1 cellular context compared by ENCODE assay signal in the genomic region with DNA sequence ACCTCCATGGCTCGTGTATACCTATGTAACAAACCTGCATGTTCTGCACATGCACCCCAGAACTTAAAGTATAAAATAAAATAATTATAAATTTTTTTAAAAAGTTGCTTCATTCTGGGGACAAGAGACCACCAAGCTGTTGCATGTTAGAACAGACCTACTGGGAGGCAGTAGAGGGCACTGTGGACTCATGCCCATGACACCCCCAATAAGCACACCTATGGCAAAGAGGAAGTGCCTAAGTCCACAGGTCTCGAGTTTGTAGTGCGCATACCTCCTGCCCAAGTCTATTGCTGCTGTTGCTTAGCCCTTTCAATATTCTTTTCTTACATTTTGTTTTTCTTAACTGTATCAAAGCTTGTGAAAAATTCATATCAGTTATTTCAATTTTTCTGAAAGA.
TF ChIP-seq lines count a peak whose summit lies in the region.

No MANE protein-coding gene starts in this region.

TF ChIP-seq in HCT116, 20 proteins besides CTCF, POLR2A, EP300 and RAD21 (continued from another document):
- TF ChIP-seq, protein P1, sequence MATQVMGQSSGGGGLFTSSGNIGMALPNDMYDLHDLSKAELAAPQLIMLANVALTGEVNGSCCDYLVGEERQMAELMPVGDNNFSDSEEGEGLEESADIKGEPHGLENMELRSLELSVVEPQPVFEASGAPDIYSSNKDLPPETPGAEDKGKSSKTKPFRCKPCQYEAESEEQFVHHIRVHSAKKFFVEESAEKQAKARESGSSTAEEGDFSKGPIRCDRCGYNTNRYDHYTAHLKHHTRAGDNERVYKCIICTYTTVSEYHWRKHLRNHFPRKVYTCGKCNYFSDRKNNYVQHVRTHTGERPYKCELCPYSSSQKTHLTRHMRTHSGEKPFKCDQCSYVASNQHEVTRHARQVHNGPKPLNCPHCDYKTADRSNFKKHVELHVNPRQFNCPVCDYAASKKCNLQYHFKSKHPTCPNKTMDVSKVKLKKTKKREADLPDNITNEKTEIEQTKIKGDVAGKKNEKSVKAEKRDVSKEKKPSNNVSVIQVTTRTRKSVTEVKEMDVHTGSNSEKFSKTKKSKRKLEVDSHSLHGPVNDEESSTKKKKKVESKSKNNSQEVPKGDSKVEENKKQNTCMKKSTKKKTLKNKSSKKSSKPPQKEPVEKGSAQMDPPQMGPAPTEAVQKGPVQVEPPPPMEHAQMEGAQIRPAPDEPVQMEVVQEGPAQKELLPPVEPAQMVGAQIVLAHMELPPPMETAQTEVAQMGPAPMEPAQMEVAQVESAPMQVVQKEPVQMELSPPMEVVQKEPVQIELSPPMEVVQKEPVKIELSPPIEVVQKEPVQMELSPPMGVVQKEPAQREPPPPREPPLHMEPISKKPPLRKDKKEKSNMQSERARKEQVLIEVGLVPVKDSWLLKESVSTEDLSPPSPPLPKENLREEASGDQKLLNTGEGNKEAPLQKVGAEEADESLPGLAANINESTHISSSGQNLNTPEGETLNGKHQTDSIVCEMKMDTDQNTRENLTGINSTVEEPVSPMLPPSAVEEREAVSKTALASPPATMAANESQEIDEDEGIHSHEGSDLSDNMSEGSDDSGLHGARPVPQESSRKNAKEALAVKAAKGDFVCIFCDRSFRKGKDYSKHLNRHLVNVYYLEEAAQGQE (IDR thresholded peaks at IDR 0.05; ENCODE audit: low read depth) = no peak
- TF ChIP-seq EZH2 (IDR thresholded peaks at IDR 0.05) = no peak
